In genomic region chr1:246778663-246779062, GRCh38 we compare ENCODE assay signal across 16 cellular contexts. TPM values are rescaled to one million over a fixed set of nuclear protein-coding genes. Genes with fewer than 3 reads are reported as not detected.
DNase-seq lines count a peak whose midpoint lies in the region; ATAC-seq and TF ChIP-seq lines count a peak whose summit lies in the region.
"Had no signal": no experiment of that assay in that cellular context is flagged by ENCODE, and none has a peak within 500 bp of the region (broad histone marks: within the 10 kb centered on the region; RNA-seq: fewer than 3 reads in every experiment).

No MANE protein-coding gene starts in this region.

- ATAC-seq in GM18858 (IDR thresholded peaks at IDR 0.05; ENCODE audit: unreplicated experiment): no peak
- ATAC-seq: GM12878, GM23338, HCT116 had no signal

- no peak overlapping the region; the same call in 1 of the 2 replicates for H3K9ac ChIP-seq in BLaER1
- no peak overlapping the region for H3K9ac ChIP-seq in BLaER1 treated with 17β-estradiol and CSF1 and Interleukin-3, amounts not matched to agents 10 nM and 100 nM

- no peaks in the 10 kb centered on the region for H3K27me3 ChIP-seq in BLaER1
- H3K27me3 ChIP-seq in BLaER1 treated with 17β-estradiol and CSF1 and Interleukin-3, amounts not matched to agents 10 nM and 100 nM: no peaks in the 10 kb centered on the region

- TF ChIP-seq CTCF in nephron progenitor cell (IDR thresholded peaks at IDR 0.05): no peak
- TF ChIP-seq CTCF in type B pancreatic cell (conservative IDR thresholded peaks at IDR 0.05): no peak

- H3K36me3 Mint-ChIP-seq in nephron progenitor cell (ENCODE audit: low read depth) (peaks cover 76% of the 10 kb centered on the region), type B pancreatic cell (peaks cover 21% of the 10 kb centered on the region)

- H3K4me1 ChIP-seq in BLaER1: peaks cover 95% of the 10 kb centered on the region
- peaks cover 29 to 86% (median 73%) of the 10 kb centered on the region in 10 experiments for H3K4me1 ChIP-seq in BLaER1 treated with 17β-estradiol and CSF1 and Interleukin-3, amounts not matched to agents 10 nM and 100 nM

- no peaks in the 10 kb centered on the region for H3K9me3 ChIP-seq in BLaER1
- peaks cover 0 to 23% (median 2%) of the 10 kb centered on the region in 11 experiments; a peak in 15 of 22 replicates for H3K9me3 ChIP-seq in BLaER1 treated with 17β-estradiol and CSF1 and Interleukin-3, amounts not matched to agents 10 nM and 100 nM (replicated peaks in 1 of 11)

- peaks cover 78% of the 10 kb centered on the region for H3K36me3 ChIP-seq in BLaER1
- peaks cover 39 to 76% (median 64%) of the 10 kb centered on the region in 11 experiments for H3K36me3 ChIP-seq in BLaER1 treated with 17β-estradiol and CSF1 and Interleukin-3, amounts not matched to agents 10 nM and 100 nM

- no peak overlapping the region for H3K4me3 ChIP-seq in BLaER1
- no peak overlapping the region for H3K4me3 ChIP-seq in BLaER1 treated with 17β-estradiol and CSF1 and Interleukin-3, amounts not matched to agents 10 nM and 100 nM
- H3K4me3 ChIP-seq: GM12878, GM23338 had no signal

- H3K4me1 Mint-ChIP-seq in nephron progenitor cell (peaks cover 58% of the 10 kb centered on the region), type B pancreatic cell (ENCODE audit: unreplicated experiment) (no peaks in the 10 kb centered on the region)

- no peaks in the 10 kb centered on the region for H4K20me1 ChIP-seq in BLaER1
- no peaks in the 10 kb centered on the region for H4K20me1 ChIP-seq in BLaER1 treated with 17β-estradiol and CSF1 and Interleukin-3, amounts not matched to agents 10 nM and 100 nM

- H3K9me3 Mint-ChIP-seq in nephron progenitor cell (no peaks in the 10 kb centered on the region), type B pancreatic cell (no peaks in the 10 kb centered on the region)
- H3K9me3 Mint-ChIP-seq: CD14-positive monocyte; CD4-positive, alpha-beta T cell; CD8-positive, alpha-beta memory T cell; GM23338; H9 had no signal

- H3K27ac ChIP-seq in BLaER1: peak overlapping the region; percentile 84
- peak overlapping the region in 5 of 11 experiments; percentile 37 to 85 (median 82); a peak in 8 of 22 replicates for H3K27ac ChIP-seq in BLaER1 treated with 17β-estradiol and CSF1 and Interleukin-3, amounts not matched to agents 10 nM and 100 nM

- DNase-seq in nephron progenitor cell: no peak
- peak; percentile 54 for DNase-seq in type B pancreatic cell (ENCODE audit: extremely low spot score, unreplicated experiment)
- no peak for DNase-seq in NCI-H510A (lab: John Stamatoyannopoulos, UW)
- DNase-seq: CD4-positive, alpha-beta T cell; CD8-positive, alpha-beta memory T cell; DMS 273 treated with DMSO at 0.1 percent for 48 hours; EL; GDM1; H9 had no signal

- H3K27ac Mint-ChIP-seq in nephron progenitor cell: peak overlapping the region; percentile 91
- H3K27ac Mint-ChIP-seq in type B pancreatic cell: no peak overlapping the region
- H3K27ac Mint-ChIP-seq: CD14-positive monocyte; CD4-positive, alpha-beta T cell; CD8-positive, alpha-beta memory T cell; GM23338; H9 had no signal

- H3K4me2 ChIP-seq in BLaER1: peak overlapping the region; percentile 70
- H3K4me2 ChIP-seq in BLaER1 treated with 17β-estradiol and CSF1 and Interleukin-3, amounts not matched to agents 10 nM and 100 nM: peak overlapping the region in 8 of 11 experiments; percentile 61 to 91 (median 87); a peak in 15 of 22 replicates
- H3K4me2 ChIP-seq: GM23338 had no signal

- H3K4me3 Mint-ChIP-seq in nephron progenitor cell (no peak overlapping the region), type B pancreatic cell (no peak overlapping the region)
- H3K4me3 Mint-ChIP-seq: CD14-positive monocyte; CD4-positive, alpha-beta T cell; CD8-positive, alpha-beta memory T cell; GM23338; H9 had no signal

- H3K27me3 Mint-ChIP-seq in nephron progenitor cell (ENCODE audit: low read depth, poor library complexity) (peaks cover 2% of the 10 kb centered on the region), type B pancreatic cell (no peaks in the 10 kb centered on the region)
- H3K27me3 Mint-ChIP-seq: CD4-positive, alpha-beta T cell; CD8-positive, alpha-beta memory T cell had no signal

RNA-seq across cellular contexts. Expression of gene SCCPDH, which starts 54.5 kb away (rescaled TPM):
- total RNA-seq in type B pancreatic cell (ENCODE audit: low replicate concordance): 18.1 and 34.1 TPM in 2 replicates
